Comparison of ENCODE assay signal across 1 cellular context in the genomic region with DNA sequence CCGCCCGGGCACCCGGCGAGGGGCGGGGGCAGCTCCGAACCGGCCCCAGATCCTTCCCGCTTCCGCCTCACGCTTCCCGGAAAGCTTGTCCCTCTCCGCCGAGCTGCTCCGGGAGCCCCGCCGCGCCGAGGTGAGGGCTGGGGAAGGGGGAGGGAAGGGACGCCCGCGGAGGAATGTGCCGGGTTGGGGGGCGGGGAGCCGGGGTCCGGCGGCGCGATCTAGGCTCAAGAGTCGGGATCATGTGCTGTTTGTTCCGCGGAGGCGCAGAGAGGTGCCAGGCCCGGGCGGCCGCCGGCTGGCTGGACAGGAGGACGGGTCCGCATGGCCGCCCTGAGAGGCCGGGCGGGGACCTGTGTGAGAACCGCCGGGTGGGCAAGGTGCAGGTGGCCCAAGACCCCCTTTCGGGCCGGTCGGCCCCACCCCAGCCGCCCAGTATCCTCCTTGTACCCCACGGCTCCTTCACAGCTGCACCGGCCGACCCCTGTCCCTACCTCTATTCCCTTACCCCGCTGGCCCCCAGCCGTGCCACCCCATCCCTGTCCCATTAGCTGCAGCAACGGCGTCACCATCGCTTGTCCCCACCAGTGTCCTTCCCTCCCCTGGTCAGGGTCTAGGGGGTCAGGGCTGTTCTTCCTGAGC.
A peak's percentile ranks its signal among the peaks of the same experiment; 100 is the strongest.
TF ChIP-seq lines count a peak whose summit lies in the region.

No MANE protein-coding gene starts in this region.

TF ChIP-seq in K562, 482 proteins besides CTCF, POLR2A, EP300 and RAD21:
- TF ChIP-seq, protein P1, sequence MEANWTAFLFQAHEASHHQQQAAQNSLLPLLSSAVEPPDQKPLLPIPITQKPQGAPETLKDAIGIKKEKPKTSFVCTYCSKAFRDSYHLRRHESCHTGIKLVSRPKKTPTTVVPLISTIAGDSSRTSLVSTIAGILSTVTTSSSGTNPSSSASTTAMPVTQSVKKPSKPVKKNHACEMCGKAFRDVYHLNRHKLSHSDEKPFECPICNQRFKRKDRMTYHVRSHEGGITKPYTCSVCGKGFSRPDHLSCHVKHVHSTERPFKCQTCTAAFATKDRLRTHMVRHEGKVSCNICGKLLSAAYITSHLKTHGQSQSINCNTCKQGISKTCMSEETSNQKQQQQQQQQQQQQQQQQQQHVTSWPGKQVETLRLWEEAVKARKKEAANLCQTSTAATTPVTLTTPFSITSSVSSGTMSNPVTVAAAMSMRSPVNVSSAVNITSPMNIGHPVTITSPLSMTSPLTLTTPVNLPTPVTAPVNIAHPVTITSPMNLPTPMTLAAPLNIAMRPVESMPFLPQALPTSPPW (CRISPR knock-in tag; IDR thresholded peaks at IDR 0.05): peak; percentile 58
- no peak for TF ChIP-seq TGIF2 (CRISPR knock-in tag; IDR thresholded peaks at IDR 0.05)
- no peak for TF ChIP-seq ZNF324 (CRISPR knock-in tag; IDR thresholded peaks at IDR 0.05)
- no peak for TF ChIP-seq MTA3 (IDR thresholded peaks at IDR 0.05; ENCODE audit: borderline replicate concordance)
- TF ChIP-seq, protein P2, sequence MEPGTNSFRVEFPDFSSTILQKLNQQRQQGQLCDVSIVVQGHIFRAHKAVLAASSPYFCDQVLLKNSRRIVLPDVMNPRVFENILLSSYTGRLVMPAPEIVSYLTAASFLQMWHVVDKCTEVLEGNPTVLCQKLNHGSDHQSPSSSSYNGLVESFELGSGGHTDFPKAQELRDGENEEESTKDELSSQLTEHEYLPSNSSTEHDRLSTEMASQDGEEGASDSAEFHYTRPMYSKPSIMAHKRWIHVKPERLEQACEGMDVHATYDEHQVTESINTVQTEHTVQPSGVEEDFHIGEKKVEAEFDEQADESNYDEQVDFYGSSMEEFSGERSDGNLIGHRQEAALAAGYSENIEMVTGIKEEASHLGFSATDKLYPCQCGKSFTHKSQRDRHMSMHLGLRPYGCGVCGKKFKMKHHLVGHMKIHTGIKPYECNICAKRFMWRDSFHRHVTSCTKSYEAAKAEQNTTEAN (CRISPR knock-in tag; IDR thresholded peaks at IDR 0.05): no peak
- TF ChIP-seq, protein P3, sequence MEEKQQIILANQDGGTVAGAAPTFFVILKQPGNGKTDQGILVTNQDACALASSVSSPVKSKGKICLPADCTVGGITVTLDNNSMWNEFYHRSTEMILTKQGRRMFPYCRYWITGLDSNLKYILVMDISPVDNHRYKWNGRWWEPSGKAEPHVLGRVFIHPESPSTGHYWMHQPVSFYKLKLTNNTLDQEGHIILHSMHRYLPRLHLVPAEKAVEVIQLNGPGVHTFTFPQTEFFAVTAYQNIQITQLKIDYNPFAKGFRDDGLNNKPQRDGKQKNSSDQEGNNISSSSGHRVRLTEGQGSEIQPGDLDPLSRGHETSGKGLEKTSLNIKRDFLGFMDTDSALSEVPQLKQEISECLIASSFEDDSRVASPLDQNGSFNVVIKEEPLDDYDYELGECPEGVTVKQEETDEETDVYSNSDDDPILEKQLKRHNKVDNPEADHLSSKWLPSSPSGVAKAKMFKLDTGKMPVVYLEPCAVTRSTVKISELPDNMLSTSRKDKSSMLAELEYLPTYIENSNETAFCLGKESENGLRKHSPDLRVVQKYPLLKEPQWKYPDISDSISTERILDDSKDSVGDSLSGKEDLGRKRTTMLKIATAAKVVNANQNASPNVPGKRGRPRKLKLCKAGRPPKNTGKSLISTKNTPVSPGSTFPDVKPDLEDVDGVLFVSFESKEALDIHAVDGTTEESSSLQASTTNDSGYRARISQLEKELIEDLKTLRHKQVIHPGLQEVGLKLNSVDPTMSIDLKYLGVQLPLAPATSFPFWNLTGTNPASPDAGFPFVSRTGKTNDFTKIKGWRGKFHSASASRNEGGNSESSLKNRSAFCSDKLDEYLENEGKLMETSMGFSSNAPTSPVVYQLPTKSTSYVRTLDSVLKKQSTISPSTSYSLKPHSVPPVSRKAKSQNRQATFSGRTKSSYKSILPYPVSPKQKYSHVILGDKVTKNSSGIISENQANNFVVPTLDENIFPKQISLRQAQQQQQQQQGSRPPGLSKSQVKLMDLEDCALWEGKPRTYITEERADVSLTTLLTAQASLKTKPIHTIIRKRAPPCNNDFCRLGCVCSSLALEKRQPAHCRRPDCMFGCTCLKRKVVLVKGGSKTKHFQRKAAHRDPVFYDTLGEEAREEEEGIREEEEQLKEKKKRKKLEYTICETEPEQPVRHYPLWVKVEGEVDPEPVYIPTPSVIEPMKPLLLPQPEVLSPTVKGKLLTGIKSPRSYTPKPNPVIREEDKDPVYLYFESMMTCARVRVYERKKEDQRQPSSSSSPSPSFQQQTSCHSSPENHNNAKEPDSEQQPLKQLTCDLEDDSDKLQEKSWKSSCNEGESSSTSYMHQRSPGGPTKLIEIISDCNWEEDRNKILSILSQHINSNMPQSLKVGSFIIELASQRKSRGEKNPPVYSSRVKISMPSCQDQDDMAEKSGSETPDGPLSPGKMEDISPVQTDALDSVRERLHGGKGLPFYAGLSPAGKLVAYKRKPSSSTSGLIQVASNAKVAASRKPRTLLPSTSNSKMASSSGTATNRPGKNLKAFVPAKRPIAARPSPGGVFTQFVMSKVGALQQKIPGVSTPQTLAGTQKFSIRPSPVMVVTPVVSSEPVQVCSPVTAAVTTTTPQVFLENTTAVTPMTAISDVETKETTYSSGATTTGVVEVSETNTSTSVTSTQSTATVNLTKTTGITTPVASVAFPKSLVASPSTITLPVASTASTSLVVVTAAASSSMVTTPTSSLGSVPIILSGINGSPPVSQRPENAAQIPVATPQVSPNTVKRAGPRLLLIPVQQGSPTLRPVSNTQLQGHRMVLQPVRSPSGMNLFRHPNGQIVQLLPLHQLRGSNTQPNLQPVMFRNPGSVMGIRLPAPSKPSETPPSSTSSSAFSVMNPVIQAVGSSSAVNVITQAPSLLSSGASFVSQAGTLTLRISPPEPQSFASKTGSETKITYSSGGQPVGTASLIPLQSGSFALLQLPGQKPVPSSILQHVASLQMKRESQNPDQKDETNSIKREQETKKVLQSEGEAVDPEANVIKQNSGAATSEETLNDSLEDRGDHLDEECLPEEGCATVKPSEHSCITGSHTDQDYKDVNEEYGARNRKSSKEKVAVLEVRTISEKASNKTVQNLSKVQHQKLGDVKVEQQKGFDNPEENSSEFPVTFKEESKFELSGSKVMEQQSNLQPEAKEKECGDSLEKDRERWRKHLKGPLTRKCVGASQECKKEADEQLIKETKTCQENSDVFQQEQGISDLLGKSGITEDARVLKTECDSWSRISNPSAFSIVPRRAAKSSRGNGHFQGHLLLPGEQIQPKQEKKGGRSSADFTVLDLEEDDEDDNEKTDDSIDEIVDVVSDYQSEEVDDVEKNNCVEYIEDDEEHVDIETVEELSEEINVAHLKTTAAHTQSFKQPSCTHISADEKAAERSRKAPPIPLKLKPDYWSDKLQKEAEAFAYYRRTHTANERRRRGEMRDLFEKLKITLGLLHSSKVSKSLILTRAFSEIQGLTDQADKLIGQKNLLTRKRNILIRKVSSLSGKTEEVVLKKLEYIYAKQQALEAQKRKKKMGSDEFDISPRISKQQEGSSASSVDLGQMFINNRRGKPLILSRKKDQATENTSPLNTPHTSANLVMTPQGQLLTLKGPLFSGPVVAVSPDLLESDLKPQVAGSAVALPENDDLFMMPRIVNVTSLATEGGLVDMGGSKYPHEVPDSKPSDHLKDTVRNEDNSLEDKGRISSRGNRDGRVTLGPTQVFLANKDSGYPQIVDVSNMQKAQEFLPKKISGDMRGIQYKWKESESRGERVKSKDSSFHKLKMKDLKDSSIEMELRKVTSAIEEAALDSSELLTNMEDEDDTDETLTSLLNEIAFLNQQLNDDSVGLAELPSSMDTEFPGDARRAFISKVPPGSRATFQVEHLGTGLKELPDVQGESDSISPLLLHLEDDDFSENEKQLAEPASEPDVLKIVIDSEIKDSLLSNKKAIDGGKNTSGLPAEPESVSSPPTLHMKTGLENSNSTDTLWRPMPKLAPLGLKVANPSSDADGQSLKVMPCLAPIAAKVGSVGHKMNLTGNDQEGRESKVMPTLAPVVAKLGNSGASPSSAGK (IDR thresholded peaks at IDR 0.05): no peak
- no peak; the same call in 1 of the 2 replicates for TF ChIP-seq GABPA (tag; conservative IDR thresholded peaks at IDR 0.05; ENCODE audit: low read depth)
- no peak for TF ChIP-seq ZNF717 (CRISPR knock-in tag; IDR thresholded peaks at IDR 0.05)
- TF ChIP-seq LARP7 (IDR thresholded peaks at IDR 0.05): no peak
- no peak for TF ChIP-seq MCM5 (IDR thresholded peaks at IDR 0.05; ENCODE audit: low read depth)
- TF ChIP-seq BCOR (IDR thresholded peaks at IDR 0.05): no peak
- 0 out of 2 replicates have a peak, but pooled peaks have one; percentile 10 for TF ChIP-seq ZNF766 (CRISPR knock-in tag; conservative IDR thresholded peaks at IDR 0.05)
- no peak for TF ChIP-seq CTBP1 (IDR thresholded peaks at IDR 0.05; ENCODE audit: borderline replicate concordance)
- TF ChIP-seq SIN3B (IDR thresholded peaks at IDR 0.05; ENCODE audit: low read depth): 0 out of 2 replicates have a peak, but pooled peaks have one; percentile 16
- TF ChIP-seq, protein P4, sequence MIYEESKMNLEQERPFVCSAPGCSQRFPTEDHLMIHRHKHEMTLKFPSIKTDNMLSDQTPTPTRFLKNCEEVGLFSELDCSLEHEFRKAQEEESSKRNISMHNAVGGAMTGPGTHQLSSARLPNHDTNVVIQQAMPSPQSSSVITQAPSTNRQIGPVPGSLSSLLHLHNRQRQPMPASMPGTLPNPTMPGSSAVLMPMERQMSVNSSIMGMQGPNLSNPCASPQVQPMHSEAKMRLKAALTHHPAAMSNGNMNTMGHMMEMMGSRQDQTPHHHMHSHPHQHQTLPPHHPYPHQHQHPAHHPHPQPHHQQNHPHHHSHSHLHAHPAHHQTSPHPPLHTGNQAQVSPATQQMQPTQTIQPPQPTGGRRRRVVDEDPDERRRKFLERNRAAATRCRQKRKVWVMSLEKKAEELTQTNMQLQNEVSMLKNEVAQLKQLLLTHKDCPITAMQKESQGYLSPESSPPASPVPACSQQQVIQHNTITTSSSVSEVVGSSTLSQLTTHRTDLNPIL (CRISPR knock-in tag; IDR thresholded peaks at IDR 0.05): no peak
- TF ChIP-seq ZNF282 (CRISPR knock-in tag; IDR thresholded peaks at IDR 0.05): no peak
- no peak for TF ChIP-seq SMAD4 (CRISPR knock-in tag; conservative IDR thresholded peaks at IDR 0.05)
- TF ChIP-seq SETDB1 (IDR thresholded peaks at IDR 0.05; ENCODE audit: low read length): no peak
- TF ChIP-seq ELF1 (tag; IDR thresholded peaks at IDR 0.05): peak; percentile 44; the same call in 1 of the 2 replicates
- TF ChIP-seq RUNX1 (IDR thresholded peaks at IDR 0.05; ENCODE audit: low read depth): no peak
- no peak for TF ChIP-seq ZNF354B (CRISPR knock-in tag; IDR thresholded peaks at IDR 0.05)
- TF ChIP-seq, protein P5, sequence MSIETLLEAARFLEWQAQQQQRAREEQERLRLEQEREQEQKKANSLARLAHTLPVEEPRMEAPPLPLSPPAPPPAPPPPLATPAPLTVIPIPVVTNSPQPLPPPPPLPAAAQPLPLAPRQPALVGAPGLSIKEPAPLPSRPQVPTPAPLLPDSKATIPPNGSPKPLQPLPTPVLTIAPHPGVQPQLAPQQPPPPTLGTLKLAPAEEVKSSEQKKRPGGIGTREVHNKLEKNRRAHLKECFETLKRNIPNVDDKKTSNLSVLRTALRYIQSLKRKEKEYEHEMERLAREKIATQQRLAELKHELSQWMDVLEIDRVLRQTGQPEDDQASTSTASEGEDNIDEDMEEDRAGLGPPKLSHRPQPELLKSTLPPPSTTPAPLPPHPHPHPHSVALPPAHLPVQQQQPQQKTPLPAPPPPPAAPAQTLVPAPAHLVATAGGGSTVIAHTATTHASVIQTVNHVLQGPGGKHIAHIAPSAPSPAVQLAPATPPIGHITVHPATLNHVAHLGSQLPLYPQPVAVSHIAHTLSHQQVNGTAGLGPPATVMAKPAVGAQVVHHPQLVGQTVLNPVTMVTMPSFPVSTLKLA (conservative IDR thresholded peaks at IDR 0.05): peak in 1 of 2 experiments; percentile 5; a peak in 1 of 4 replicates
- no peak for TF ChIP-seq TAF1 (IDR thresholded peaks at IDR 0.05; ENCODE audit: control insufficient read depth, extremely low read depth, insufficient read depth, low read length, severe bottlenecking)
- no peak for TF ChIP-seq STAT5A (IDR thresholded peaks at IDR 0.05; ENCODE audit: borderline replicate concordance, low read length)
- TF ChIP-seq PHF8 (IDR thresholded peaks at IDR 0.05; ENCODE audit: borderline replicate concordance, low read length): peak; percentile 47; the same call in 1 of the 2 replicates
- no peak for TF ChIP-seq BRF1 (IDR thresholded peaks at IDR 0.05; ENCODE audit: borderline replicate concordance, extremely low read depth, insufficient read length)
- TF ChIP-seq RNF2 (IDR thresholded peaks at IDR 0.05): no peak
- TF ChIP-seq, protein P6, sequence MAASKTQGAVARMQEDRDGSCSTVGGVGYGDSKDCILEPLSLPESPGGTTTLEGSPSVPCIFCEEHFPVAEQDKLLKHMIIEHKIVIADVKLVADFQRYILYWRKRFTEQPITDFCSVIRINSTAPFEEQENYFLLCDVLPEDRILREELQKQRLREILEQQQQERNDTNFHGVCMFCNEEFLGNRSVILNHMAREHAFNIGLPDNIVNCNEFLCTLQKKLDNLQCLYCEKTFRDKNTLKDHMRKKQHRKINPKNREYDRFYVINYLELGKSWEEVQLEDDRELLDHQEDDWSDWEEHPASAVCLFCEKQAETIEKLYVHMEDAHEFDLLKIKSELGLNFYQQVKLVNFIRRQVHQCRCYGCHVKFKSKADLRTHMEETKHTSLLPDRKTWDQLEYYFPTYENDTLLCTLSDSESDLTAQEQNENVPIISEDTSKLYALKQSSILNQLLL (CRISPR knock-in tag; IDR thresholded peaks at IDR 0.05; ENCODE audit: borderline replicate concordance): no peak
- TF ChIP-seq MCM7 (IDR thresholded peaks at IDR 0.05): no peak
- TF ChIP-seq ZNF699 (CRISPR knock-in tag; IDR thresholded peaks at IDR 0.05; ENCODE audit: insufficient replicate concordance): no peak
